ENCODE assay signal across 17 cellular contexts in genomic region chr2:145623136-145623535, GRCh38.
A peak's percentile ranks its signal among the peaks of the same experiment; 100 is the strongest.
DNase-seq lines count a peak whose midpoint lies in the region; ATAC-seq, FAIRE-seq and TF ChIP-seq lines count a peak whose summit lies in the region.
"Had no signal": no experiment of that assay in that cellular context is flagged by ENCODE, and none has a peak within 500 bp of the region (broad histone marks: within the 10 kb centered on the region; RNA-seq: fewer than 3 reads in every experiment).

No MANE protein-coding gene starts in this region.

- DNase-seq in AG09309 (ENCODE audit: low read depth) (peak; percentile 35), HS-5 (ENCODE audit: low read depth) (peak; percentile 56), K562 (ENCODE audit: extremely low read depth in 1 of 4, low spot score in 3 of 4) (no peak), iris pigment epithelial cell (ENCODE audit: low read depth) (peak; percentile 45), cerebellar nuclear complex (lab: John Stamatoyannopoulos, UW) (no peak), amygdala (lab: John Stamatoyannopoulos, UW) (no peak), inferior parietal cortex (ENCODE audit: extremely low spot score) (no peak)
- no peak for DNase-seq in stimulated activated CD4-positive, alpha-beta T cell treated with anti-CD3 and anti-CD28 coated beads, Interleukin-4, amount 100 ng/mL, for 1 hour
- DNase-seq: CD8-positive, alpha-beta T cell; cortex of kidney; left cardiac atrium; midbrain; NCI-H187; NCI-H446; Right ventricle myocardium superior had no signal

- 60% methylated on average over 3 of the region's 3 CpGs for WGBS in K562 (ENCODE audit: insufficient coverage, low coverage, missing lambda C conversion rate)

- no peaks in the 10 kb centered on the region for H3K79me2 ChIP-seq in K562 (ENCODE audit: control insufficient read depth, insufficient read depth, low read length)

- no peak overlapping the region for H3K4me2 ChIP-seq in K562 (ENCODE audit: insufficient read depth, low read length)

- H3K36me3 ChIP-seq in K562 (ENCODE audit: control insufficient read depth, insufficient read depth, low read length), result no peaks in the 10 kb centered on the region
- H3K36me3 ChIP-seq: esophagus muscularis mucosa had no signal

- no peaks in the 10 kb centered on the region for H3K9me3 ChIP-seq in K562 (replicated peaks; ENCODE audit: control insufficient read depth, insufficient read depth, low read depth, low read length)
- H3K9me3 ChIP-seq: esophagus muscularis mucosa had no signal

- CTCF ChIA-PET in K562 (lab: Yijun Ruan, JAX; ENCODE audit: low intra/inter-chr PET ratio), result no interaction called here

- TF ChIP-seq POLR2A in K562 (conservative IDR thresholded peaks at IDR 0.05), result no peak

- H3K27me3 ChIP-seq in K562 (ENCODE audit: control insufficient read depth in 2 of 2, insufficient read depth in 2 of 2, low read length in 2 of 2), result no peaks in the 10 kb centered on the region
- H3K27me3 ChIP-seq: esophagus muscularis mucosa had no signal

- no peak for TF ChIP-seq RAD21 in K562 (CRISPR knock-in tag; conservative IDR thresholded peaks at IDR 0.05 in 1 of 2, IDR thresholded peaks at IDR 0.05 in 1 of 2)

- no peak for TF ChIP-seq CTCF in AG09309 (IDR thresholded peaks at IDR 0.05; ENCODE audit: control insufficient read depth, insufficient read depth, low read depth, low read length, missing control alignments)
- TF ChIP-seq CTCF in K562 (IDR thresholded peaks at IDR 0.05 in 2 of 3, conservative IDR thresholded peaks at IDR 0.05 in 1 of 3; ENCODE audit: insufficient read depth in 2 of 3, low read depth in 1 of 3, low read length in 3 of 3), result no peak

- H3K27ac ChIP-seq in K562 (ENCODE audit: extremely low read depth, low read depth, low read length), result no peak overlapping the region
- H3K27ac ChIP-seq: esophagus muscularis mucosa had no signal

- H3K4me3 ChIP-seq in AG09309 (ENCODE audit: control insufficient read depth, low read depth, low read length) (no peak overlapping the region), K562 (no peak overlapping the region)
- H3K4me3 ChIP-seq: esophagus muscularis mucosa had no signal

- in situ Hi-C loops in K562 (cut with MboI), result no loop called here

- H3K4me1 ChIP-seq in K562 (replicated peaks in 1 of 2; ENCODE audit: control insufficient read depth in 2 of 2, insufficient read depth in 2 of 2, low read length in 2 of 2), result no peaks in the 10 kb centered on the region
- H3K4me1 ChIP-seq: esophagus muscularis mucosa had no signal

- intact Hi-C loops in K562 (cut with micrococcal nuclease), result no loop called here

- H4K20me1 ChIP-seq in K562 (replicated peaks; ENCODE audit: control insufficient read depth, insufficient read depth, low read length), result no peaks in the 10 kb centered on the region

- POLR2A ChIA-PET in K562 (lab: Yijun Ruan, JAX), result no interaction called here

- ATAC-seq in K562, result no peak
- ATAC-seq: activated CD4-positive, CD25-positive, alpha-beta regulatory T cell treated with anti-CD3 and anti-CD28 coated beads, Interleukin-2, amount 50 U/mL, for 24 hours; CD8-positive, alpha-beta T cell; left cardiac atrium had no signal

- peak overlapping the region; percentile 69 for H2AFZ ChIP-seq in K562 (ENCODE audit: low read depth, low read length)

- no peak overlapping the region for H3K9ac ChIP-seq in K562 (ENCODE audit: insufficient read depth in 1 of 2, low read depth in 2 of 2, low read length in 2 of 2)

- no peaks in the 10 kb centered on the region for H3K9me1 ChIP-seq in K562 (ENCODE audit: control insufficient read depth, insufficient read depth, low read length)

- no peak for TF ChIP-seq EP300 in K562 (IDR thresholded peaks at IDR 0.05; ENCODE audit: low read length)

- FAIRE-seq in K562 (lab: Jason Lieb, UNC), result no peak

- BruUV-seq in K562 (replicated peaks; lab: Mats Ljungman, UMichigan), result no TSS peak

TF ChIP-seq in K562, 482 proteins besides CTCF, POLR2A, EP300 and RAD21:
- TF ChIP-seq NR3C1 (CRISPR knock-in tag; IDR thresholded peaks at IDR 0.05) (no peak), ZC3H8 (IDR thresholded peaks at IDR 0.05) (no peak), ZFP91 (CRISPR knock-in tag; IDR thresholded peaks at IDR 0.05) (no peak), ARNT (IDR thresholded peaks at IDR 0.05) (no peak), ELF2 (CRISPR knock-in tag; IDR thresholded peaks at IDR 0.05) (no peak), SIX5 (IDR thresholded peaks at IDR 0.05; ENCODE audit: borderline replicate concordance in 1 of 2, insufficient read depth in 1 of 2, low read depth in 1 of 2, low read length in 2 of 2) (no peak), ZNF224 (CRISPR knock-in tag; IDR thresholded peaks at IDR 0.05) (no peak), GTF2E2 (tag; IDR thresholded peaks at IDR 0.05) (no peak), RBM15 (IDR thresholded peaks at IDR 0.05; ENCODE audit: insufficient read depth, low read length) (no peak), GTF3C2 (IDR thresholded peaks at IDR 0.05; ENCODE audit: borderline replicate concordance, extremely low read depth, insufficient read length) (no peak), YY1 (IDR thresholded peaks at IDR 0.05; ENCODE audit: borderline replicate concordance in 1 of 3, control insufficient read depth in 1 of 3, extremely low read depth in 1 of 3, insufficient read depth in 3 of 3, insufficient read length in 1 of 3, insufficient replicate concordance in 2 of 3, low read depth in 1 of 3, low read length in 2 of 3) (no peak), HLTF (IDR thresholded peaks at IDR 0.05) (no peak), JUND (IDR thresholded peaks at IDR 0.05; ENCODE audit: borderline replicate concordance, low read depth, low read length) (no peak), JUND (tag; IDR thresholded peaks at IDR 0.05; ENCODE audit: borderline replicate concordance, low read depth, low read length) (no peak), NFATC3 (IDR thresholded peaks at IDR 0.05) (no peak), FOXM1 (IDR thresholded peaks at IDR 0.05; ENCODE audit: low read depth) (no peak), FOXM1 (CRISPR knock-in tag; IDR thresholded peaks at IDR 0.05; ENCODE audit: low read depth) (no peak), L3MBTL2 (IDR thresholded peaks at IDR 0.05) (no peak), POLR2H (tag; IDR thresholded peaks at IDR 0.05; ENCODE audit: low read depth) (no peak), HIVEP1 (CRISPR knock-in tag; IDR thresholded peaks at IDR 0.05) (no peak)

Comparison
In these comparisons a context has a peak if more than half of its experiments do, and no peak if none do; other contexts are left out.
1. DNase-seq: peak in AG09309 (single experiment), HS-5 (single experiment) and iris pigment epithelial cell (single experiment); none in K562 (0 of 4), cerebellar nuclear complex (0 of 2), amygdala (0 of 56), stimulated activated CD4-positive, alpha-beta T cell treated with anti-CD3 and anti-CD28 coated beads, Interleukin-4, amount 100 ng/mL, for 1 hour (single experiment) and inferior parietal cortex (single experiment).